ENCODE assay signal across 7 cellular contexts in genomic region chr7:88243345-88243909, GRCh38. TPM values are rescaled to one million over a fixed set of nuclear protein-coding genes. Genes with fewer than 3 reads are reported as not detected.
DNase-seq lines count a peak whose midpoint lies in the region; ATAC-seq and TF ChIP-seq lines count a peak whose summit lies in the region.

No MANE protein-coding gene starts in this region.

- peak; percentile 86 for ATAC-seq in GM21723 (IDR thresholded peaks at IDR 0.05; ENCODE audit: unreplicated experiment)
- ATAC-seq in omental fat pad (ENCODE audit: low FRiP score) = peak; percentile 64

- no peaks in the 10 kb centered on the region for H3K36me3 ChIP-seq in SK-N-MC (ENCODE audit: insufficient read depth, low read length)

- H3K4me3 ChIP-seq in SK-N-MC = no peak overlapping the region
- no peak overlapping the region for H3K4me3 ChIP-seq in fibroblast of the aortic adventitia (ENCODE audit: low read depth, low read length)

- CTCF ChIA-PET in GM10248 (lab: Yijun Ruan, JAX) = interaction anchor here (0.7 to 3.6 kb wide), 18 partner anchors 8 to 2000 kb away, joined by 3 to 24 read pairs (median 4); partner anchors contain the start of genes SRI and STEAP1

- DNase-seq in GM10248 (ENCODE audit: extremely low spot score) (peak; percentile 21), LoVo (ENCODE audit: low spot score) (peak; percentile 79), SK-N-MC (ENCODE audit: low read depth, low spot score) (peak; percentile 10), fibroblast of the aortic adventitia (ENCODE audit: low read depth) (peak; percentile 75), omental fat pad (ENCODE audit: low spot score) (no peak), HPDE6-E6E7 (ENCODE audit: extremely low spot score) (no peak)

- H3K9ac ChIP-seq in SK-N-MC (ENCODE audit: insufficient read length) = no peak overlapping the region

- no peak overlapping the region for H3K27ac ChIP-seq in SK-N-MC

- peak; percentile 66 for TF ChIP-seq CTCF in GM10248 (IDR thresholded peaks at IDR 0.05; ENCODE audit: control extremely low read depth, extremely low read depth, low read depth, missing control alignments)
- TF ChIP-seq CTCF in fibroblast of the aortic adventitia (IDR thresholded peaks at IDR 0.05; ENCODE audit: insufficient read depth, low read length) = peak; percentile 77
- peak in 1 of 3 donors; percentile 49 for TF ChIP-seq CTCF in omental fat pad (IDR thresholded peaks at IDR 0.05)

- no peaks in the 10 kb centered on the region for H3K9me3 ChIP-seq in SK-N-MC (ENCODE audit: low read depth, low read length)

- POLR2A ChIA-PET in GM10248 (lab: Yijun Ruan, JAX) = no interaction called here

RNA-seq across cellular contexts. Expression of gene SRI, which starts 23.6 kb away (rescaled TPM):
- total RNA-seq in fibroblast of the aortic adventitia (ENCODE audit: low replicate concordance) = 21.7 and 135 TPM in 2 replicates
- 100 to 1,000 TPM in 1 of 4 donors, 10 to 100 TPM in 3; 67.5 to 102 (median 73.1) TPM for total RNA-seq in omental fat pad

Comparison
In these comparisons a context has a peak if more than half of its experiments do, and no peak if none do; other contexts are left out.
1. DNase-seq: peak in GM10248 (single experiment), LoVo (single experiment), SK-N-MC (single experiment) and fibroblast of the aortic adventitia (single experiment); none in omental fat pad (single experiment) and HPDE6-E6E7 (single experiment).